In genomic region chr3:53865732-53866499, GRCh38 we compare ENCODE assay signal across 12 cellular contexts.
"Had no signal": no experiment of that assay in that cellular context is flagged by ENCODE, and none has a peak within 500 bp of the region (broad histone marks: within the 10 kb centered on the region; RNA-seq: fewer than 3 reads in every experiment).

No MANE protein-coding gene starts in this region.

- ATAC-seq: gastrocnemius medialis had no signal

- DNase-seq: activated CD4-positive, alpha-beta T cell treated with anti-CD3 and anti-CD28 coated beads, Interleukin-2, amount 50 U/mL, for 4 hours; activated CD4-positive, CD25-positive, alpha-beta regulatory T cell treated with anti-CD3 and anti-CD28 coated beads, Interleukin-2, amount 50 U/mL, for 72 hours; activated T-cell treated with anti-CD3 and anti-CD28 coated beads, Interleukin-2, amount 50 U/mL, for 1 hour; caudate nucleus; effector memory CD4-positive, alpha-beta T cell; gastrocnemius medialis; mesendoderm; nephron progenitor cell; sigmoid colon; stimulated activated naive CD4-positive, alpha-beta T cell treated with Interleukin-2 at 50 U/mL for 16 hours had no signal

- H3K27ac ChIP-seq: coronary artery, gastrocnemius medialis, sigmoid colon, suprapubic skin had no signal
